In the genomic region with DNA sequence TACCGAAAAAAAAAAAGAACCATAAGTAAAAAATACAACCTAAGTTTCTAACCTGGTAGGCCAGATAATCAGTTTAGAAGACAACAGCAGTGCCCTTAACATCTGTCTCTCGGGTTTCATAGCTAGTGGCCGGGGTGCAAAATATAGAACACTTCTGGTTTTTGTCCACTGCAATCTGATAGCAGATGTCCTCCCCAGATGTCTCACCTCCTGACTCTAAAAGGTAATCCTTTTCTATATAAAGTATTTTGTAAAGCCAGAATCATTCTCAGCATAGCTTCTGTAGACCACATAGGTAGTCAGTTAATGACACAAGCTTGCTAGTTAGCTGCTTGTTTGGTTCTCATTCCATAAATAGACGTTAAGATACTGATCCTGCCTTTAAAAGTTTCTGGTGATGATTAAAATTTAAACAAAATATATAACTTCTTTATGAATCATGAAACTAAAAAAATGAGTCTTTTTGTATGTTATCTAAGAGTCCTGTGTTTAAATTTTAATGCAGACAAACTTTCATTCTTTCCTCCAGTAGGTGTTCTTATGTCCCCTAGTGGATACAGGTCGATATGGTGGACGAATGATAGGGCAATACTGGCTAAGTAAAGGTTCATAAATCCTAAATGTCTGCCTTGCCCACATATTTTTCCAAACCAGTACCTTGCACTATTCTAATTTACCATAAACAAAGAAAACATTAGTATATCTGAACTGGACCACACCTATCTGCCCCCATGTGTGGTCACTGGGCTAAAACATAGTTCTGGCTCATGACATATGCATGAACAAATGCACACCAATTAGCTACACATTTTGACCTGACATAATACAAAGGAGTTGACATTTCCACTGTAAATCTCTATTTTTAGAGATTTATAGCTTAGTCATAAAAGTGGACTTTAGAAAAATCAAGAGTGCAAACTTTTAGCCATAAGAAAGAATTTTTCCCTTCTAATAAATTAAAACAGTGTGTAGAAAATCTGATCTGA, we compare ENCODE assay signal across 11 cellular contexts.
DNase-seq lines count a peak whose midpoint lies in the region; ATAC-seq and TF ChIP-seq lines count a peak whose summit lies in the region.
"Had no signal": no experiment of that assay in that cellular context is flagged by ENCODE, and none has a peak within 500 bp of the region (broad histone marks: within the 10 kb centered on the region; RNA-seq: fewer than 3 reads in every experiment).

No MANE protein-coding gene starts in this region.

- peaks cover 21% of the 10 kb centered on the region for H3K4me1 ChIP-seq in Caco-2
- no peaks in the 10 kb centered on the region for H3K4me1 ChIP-seq in spleen

- no peak for TF ChIP-seq POLR2A in spleen (IDR thresholded peaks at IDR 0.05)

- no peaks in the 10 kb centered on the region for H3K9me3 ChIP-seq in Caco-2
- H3K9me3 ChIP-seq in spleen: peaks cover 0 to 8% (median 0%) of the 10 kb centered on the region in 8 donors
- H3K9me3 ChIP-seq: body of pancreas had no signal

- TF ChIP-seq CTCF in Caco-2 (IDR thresholded peaks at IDR 0.05; ENCODE audit: insufficient read depth in 1 of 2, low read depth in 1 of 2, low read length in 1 of 2, severe bottlenecking in 1 of 2, unreplicated experiment in 1 of 2): peak; percentile 11 to 42
- TF ChIP-seq CTCF in chondrocyte (IDR thresholded peaks at IDR 0.05): peak; percentile 63
- no peak for TF ChIP-seq CTCF in spleen (IDR thresholded peaks at IDR 0.05 in 8 of 11, conservative IDR thresholded peaks at IDR 0.05 in 3 of 11)

- WGBS in spleen, 5 donors: 85 to 95% (median 92%) methylated on average over 6 of the region's 6 CpGs

- H3K4me3 Mint-ChIP-seq in Caco-2 (ENCODE audit: unreplicated experiment) (no peak overlapping the region), chondrocyte (ENCODE audit: unreplicated experiment) (no peak overlapping the region)

- peaks cover 3% of the 10 kb centered on the region for H3K36me3 Mint-ChIP-seq in Caco-2 (ENCODE audit: insufficient read depth, unreplicated experiment)
- peaks cover 8% of the 10 kb centered on the region for H3K36me3 Mint-ChIP-seq in chondrocyte (ENCODE audit: low read depth)

- ATAC-seq in GM19397 (IDR thresholded peaks at IDR 0.05; ENCODE audit: unreplicated experiment) (peak; percentile 59), HG03175 (IDR thresholded peaks at IDR 0.05; ENCODE audit: unreplicated experiment) (peak; percentile 80), HG03342 (IDR thresholded peaks at IDR 0.05; ENCODE audit: unreplicated experiment) (no peak)
- ATAC-seq: body of pancreas had no signal

- H3K4me1 Mint-ChIP-seq in Caco-2 (ENCODE audit: low read depth, unreplicated experiment) (peaks cover 11% of the 10 kb centered on the region), chondrocyte (ENCODE audit: low read depth) (peaks cover 84% of the 10 kb centered on the region)

- H3K4me3 ChIP-seq in Caco-2 (ENCODE audit: low read depth, low read length) (no peak overlapping the region), spleen (no peak overlapping the region)
- H3K4me3 ChIP-seq: body of pancreas had no signal

- DNase-seq in Caco-2 (no peak), chondrocyte (ENCODE audit: low spot score) (no peak), NCI-H1048 (lab: John Stamatoyannopoulos, UW) (no peak), GOT3 (lab: John Stamatoyannopoulos, UW) (no peak), spleen (no peak)
- DNase-seq: body of pancreas, midbrain, Right ventricle myocardium superior had no signal

- CTCF ChIA-PET in Caco-2 (lab: Charles Lee): no interaction called here

- no TSS peak for BruUV-seq in Caco-2 (replicated peaks; lab: Mats Ljungman, UMichigan)

- intact Hi-C loops in Caco-2 (cut with micrococcal nuclease; ENCODE audit: unreplicated experiment) (loop anchor here (2.0 kb wide), 1 partner anchor 459 kb away; no protein-coding TSS in a partner anchor), spleen (cut with DNase I; ENCODE audit: low total_unique reads) (no loop called here)

- H3K36me3 ChIP-seq in Caco-2 (ENCODE audit: control insufficient read depth, insufficient read depth, low read length) (no peaks in the 10 kb centered on the region), spleen (peaks cover 0 to 10% (median 0%) of the 10 kb centered on the region in 6 donors)

- H3K9me3 Mint-ChIP-seq in Caco-2 (ENCODE audit: unreplicated experiment) (no peaks in the 10 kb centered on the region), chondrocyte (ENCODE audit: low read depth) (peaks cover 20% of the 10 kb centered on the region)

- POLR2A ChIA-PET in Caco-2 (lab: Charles Lee): no interaction called here

- H3K27ac Mint-ChIP-seq in Caco-2 (ENCODE audit: unreplicated experiment) (no peak overlapping the region), chondrocyte (ENCODE audit: unreplicated experiment) (peak overlapping the region; percentile 89)

- H3K27me3 ChIP-seq in Caco-2 (replicated peaks; ENCODE audit: control insufficient read depth, insufficient read depth, low read length) (no peaks in the 10 kb centered on the region), spleen (replicated peaks in 1 of 7) (no peaks in the 10 kb centered on the region)
- H3K27me3 ChIP-seq: body of pancreas had no signal

- H3K27ac ChIP-seq in spleen: no peak overlapping the region
- H3K27ac ChIP-seq: body of pancreas had no signal

- H3K27me3 Mint-ChIP-seq in Caco-2 (ENCODE audit: insufficient read depth, unreplicated experiment) (no peaks in the 10 kb centered on the region), chondrocyte (ENCODE audit: low read depth) (no peaks in the 10 kb centered on the region)

Comparison
In these comparisons a context has a peak if more than half of its experiments do, and no peak if none do; other contexts are left out.
1. CTCF ChIP-seq: peak in Caco-2 (2 of 2) and chondrocyte (single experiment); none in spleen (0 of 11).